In the genomic region with DNA sequence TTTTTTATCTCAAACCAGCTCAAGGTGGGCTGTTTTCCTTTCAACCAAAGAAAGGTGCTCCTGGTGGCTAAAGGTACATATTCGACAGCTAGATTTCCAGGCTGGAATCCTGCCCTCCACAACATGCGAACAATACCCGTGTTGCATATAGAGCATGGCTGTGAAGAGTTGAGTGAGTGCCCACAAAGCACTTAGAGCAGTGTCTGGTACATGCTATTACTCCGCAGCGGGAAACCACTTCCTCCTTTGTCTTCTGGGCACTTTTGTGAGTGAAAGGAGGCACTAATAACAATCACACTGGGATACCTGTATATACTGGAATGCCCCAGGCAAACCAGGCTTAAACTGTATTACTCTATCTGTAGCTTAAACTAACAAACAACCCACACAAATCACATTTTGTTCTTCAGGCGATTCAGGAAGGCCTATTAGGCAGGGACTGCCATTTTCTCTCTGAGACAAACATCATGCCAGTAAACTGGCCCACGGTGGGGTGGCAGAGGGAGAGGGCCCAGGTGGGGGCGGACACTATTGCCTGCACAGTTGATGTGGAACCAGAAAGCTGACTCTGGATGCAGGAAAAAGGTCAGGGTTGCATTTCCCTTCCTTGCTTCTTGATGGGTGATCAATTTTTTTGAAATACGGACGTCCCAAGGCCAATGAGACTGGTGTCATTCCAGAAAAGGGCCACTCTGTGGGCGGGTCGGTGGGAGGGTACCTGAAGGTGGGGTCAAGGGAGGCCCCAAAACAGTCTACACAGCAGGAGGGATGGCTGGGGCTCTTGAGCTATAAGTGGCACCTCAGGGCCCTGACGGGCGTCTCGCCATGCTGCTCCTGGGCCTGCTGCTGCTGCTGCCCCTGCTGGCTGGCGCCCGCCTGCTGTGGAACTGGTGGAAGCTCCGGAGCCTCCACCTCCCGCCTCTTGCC, we compare ENCODE assay signal across 2 cellular contexts. TPM values are rescaled to one million over a fixed set of nuclear protein-coding genes. Genes with fewer than 3 reads are reported as not detected.
"Had no signal": no experiment of that assay in that cellular context is flagged by ENCODE, and none has a peak within 500 bp of the region (broad histone marks: within the 10 kb centered on the region; RNA-seq: fewer than 3 reads in every experiment).

TSS of gene CYP21A2 (plus strand) at position 818 of the 927 bp plus-strand sequence. CDS start at position 826, 8 bp downstream.

RNA-seq across cellular contexts. Expression of gene CYP21A2, which starts in this region (rescaled TPM):
- total RNA-seq: fibroblast of lung, urinary bladder had no signal
- polyA plus RNA-seq: fibroblast of lung had no signal
